26 cellular contexts compared by ENCODE assay signal in the genomic region with DNA sequence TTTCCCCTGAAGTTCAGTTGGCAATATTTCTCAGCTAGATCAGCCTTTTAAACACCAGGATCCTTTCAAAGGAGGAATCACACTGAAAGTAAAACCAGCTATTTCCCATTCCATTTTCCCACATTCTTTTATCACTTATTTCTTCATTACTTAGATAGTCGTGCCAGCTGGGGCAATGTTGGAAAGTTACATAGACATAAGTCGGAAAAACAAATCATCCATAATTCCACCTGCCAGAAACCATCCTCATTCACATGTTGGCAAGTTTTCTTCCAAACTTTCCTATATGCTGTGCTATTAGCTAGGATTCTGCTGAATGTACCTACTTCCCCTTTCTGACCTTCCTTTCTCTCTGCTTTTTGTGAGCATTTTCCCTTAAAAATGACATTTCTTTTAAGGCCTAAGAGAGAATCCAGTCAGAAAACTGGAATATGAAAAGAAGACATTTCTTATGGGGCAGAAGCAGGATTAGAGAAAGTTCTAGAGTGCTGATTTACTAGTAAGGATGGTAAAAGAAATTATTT.
"Had no signal": no experiment of that assay in that cellular context is flagged by ENCODE, and none has a peak within 500 bp of the region (broad histone marks: within the 10 kb centered on the region; RNA-seq: fewer than 3 reads in every experiment).

No MANE protein-coding gene starts in this region.

- ATAC-seq: foreskin keratinocyte; heart left ventricle; pancreas; stimulated activated effector memory CD8-positive, alpha-beta T cell treated with anti-CD3 and anti-CD28 coated beads, Interleukin-12 subunit alpha, Interleukin-12 subunit beta, amount 100 ng/mL, for 72 hours; upper lobe of right lung had no signal

- H3K36me3 ChIP-seq: brain microvascular endothelial cell, pancreas, prostate gland, sigmoid colon, tibial artery, upper lobe of right lung had no signal

- H3K27ac ChIP-seq: brain microvascular endothelial cell, foreskin keratinocyte, heart left ventricle, pancreas, prostate gland, sigmoid colon, tibial artery, upper lobe of right lung, VCaP had no signal

- DNase-seq: activated CD4-positive, alpha-beta T cell treated with anti-CD3 and anti-CD28 coated beads for 48 hours; activated CD4-positive, alpha-beta T cell treated with anti-CD3 and anti-CD28 coated beads, Interleukin-2, amount 50 U/mL, for 48 hours; activated CD8-positive, alpha-beta memory T cell treated with anti-CD3 and anti-CD28 coated beads for 24 hours; activated effector memory CD4-positive, alpha-beta T cell treated with Interleukin-2 at 50 U/mL for 16 hours; activated naive CD4-positive, alpha-beta T cell treated with Interleukin-2 at 50 U/mL for 16 hours; activated naive CD8-positive, alpha-beta T cell treated with anti-CD3 and anti-CD28 coated beads for 36 hours; amniotic stem cell; brain microvascular endothelial cell; cortex of kidney; foreskin keratinocyte; heart left ventricle; hypothalamus; immature natural killer cell; kidney; naive B cell; pancreas; sigmoid colon; small intestine; stimulated activated CD4-positive, alpha-beta T cell treated with anti-CD3 and anti-CD28 coated beads, Interleukin-4, amount 100 ng/mL, for 24 hours; substantia nigra; T-helper 2 cell; tibial artery; upper lobe of right lung had no signal

- H3K27me3 ChIP-seq: brain microvascular endothelial cell, foreskin keratinocyte, heart left ventricle, pancreas, sigmoid colon, tibial artery, upper lobe of right lung had no signal

- H3K4me3 ChIP-seq: heart left ventricle, pancreas, prostate gland, sigmoid colon, tibial artery, upper lobe of right lung had no signal

- H3K9me3 ChIP-seq: heart left ventricle, pancreas, prostate gland, sigmoid colon, tibial artery, upper lobe of right lung had no signal

- H3K4me1 ChIP-seq: foreskin keratinocyte, pancreas, prostate gland, sigmoid colon, tibial artery, upper lobe of right lung had no signal
